In the genomic region with DNA sequence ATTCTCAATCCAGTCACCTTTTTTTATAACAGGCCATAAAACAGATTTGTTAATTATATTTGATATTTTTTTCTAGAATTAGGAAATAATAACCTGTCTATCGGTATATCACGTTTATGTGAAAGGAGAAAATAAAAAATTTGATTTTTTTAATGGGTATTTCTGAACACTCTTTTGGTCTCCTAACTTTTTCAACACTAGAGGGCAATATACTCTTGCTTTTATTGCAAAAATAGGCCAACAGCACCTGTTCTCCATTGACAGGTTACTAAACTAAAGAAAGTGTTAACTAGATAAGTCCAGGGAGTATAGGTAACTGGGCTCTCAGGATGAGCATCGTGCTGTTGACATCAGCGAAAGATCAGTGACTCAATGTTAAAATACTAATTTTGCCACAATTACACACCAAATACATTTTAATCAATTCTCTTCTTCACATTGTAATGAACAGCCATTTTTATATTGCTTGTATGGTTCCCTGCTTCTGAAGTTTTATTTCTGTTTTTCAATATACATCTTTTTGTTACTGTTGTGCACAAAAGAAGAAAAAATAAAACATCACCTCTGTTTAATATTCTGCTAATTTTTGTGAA, we compare ENCODE assay signal across 8 cellular contexts. TPM values are rescaled to one million over a fixed set of nuclear protein-coding genes. Genes with fewer than 3 reads are reported as not detected.
DNase-seq lines count a peak whose midpoint lies in the region; TF ChIP-seq lines count a peak whose summit lies in the region.

No MANE protein-coding gene starts in this region.

- no peak overlapping the region for H3K4ac ChIP-seq in mesenchymal stem cell (ENCODE audit: low read depth in 1 of 2, low read length in 2 of 2)

- POLR2A ChIA-PET in HEK293 (lab: Yijun Ruan, JAX), result no interaction called here

- H3K27me3 Mint-ChIP-seq in activated CD4-positive, alpha-beta T cell treated with anti-CD3 and anti-CD28 coated beads, Interleukin-2, amount 10 ng/mL, durations not matched to agents 24 days and 14 days, result no peaks in the 10 kb centered on the region

- no peak overlapping the region for H3K14ac ChIP-seq in mesenchymal stem cell (ENCODE audit: low read length in 2 of 2)

- no peak overlapping the region for H3K18ac ChIP-seq in mesenchymal stem cell (ENCODE audit: low read depth in 1 of 2, low read length in 2 of 2)

- intact Hi-C loops in ascending aorta (cut with DNase I), result loop anchor here (5.0 kb wide), 1 partner anchor 447 kb away; no protein-coding TSS in a partner anchor
- intact Hi-C loops in activated CD4-positive, alpha-beta T cell treated with anti-CD3 and anti-CD28 coated beads, Interleukin-2, amount 10 ng/mL, durations not matched to agents 24 days and 14 days (cut with micrococcal nuclease), result loop anchor here (5.0 kb wide), 1 partner anchor 762 kb away; no protein-coding TSS in a partner anchor

- no peaks in the 10 kb centered on the region for H3K4me1 Mint-ChIP-seq in activated CD4-positive, alpha-beta T cell treated with anti-CD3 and anti-CD28 coated beads, Interleukin-2, amount 10 ng/mL, durations not matched to agents 24 days and 14 days

- H3K36me3 Mint-ChIP-seq in activated CD4-positive, alpha-beta T cell treated with anti-CD3 and anti-CD28 coated beads, Interleukin-2, amount 10 ng/mL, durations not matched to agents 24 days and 14 days (ENCODE audit: low read depth), result no peaks in the 10 kb centered on the region

- H2BK12ac ChIP-seq in mesenchymal stem cell (ENCODE audit: low read length in 2 of 2), result no peak overlapping the region

- no peaks in the 10 kb centered on the region for H3K79me1 ChIP-seq in mesenchymal stem cell (replicated peaks; ENCODE audit: low read length, poor library complexity, severe bottlenecking)

- no peak overlapping the region for H3K4me2 ChIP-seq in mesenchymal stem cell (ENCODE audit: low read length, poor library complexity, severe bottlenecking)

- H3K27me3 ChIP-seq in ascending aorta (no peaks in the 10 kb centered on the region), mesenchymal stem cell (ENCODE audit: control insufficient read depth in 1 of 2, insufficient read depth in 1 of 2, low read length in 2 of 2) (no peaks in the 10 kb centered on the region)

- H3K9ac ChIP-seq in mesenchymal stem cell (ENCODE audit: low read length), result no peak overlapping the region

- no peak overlapping the region for H4K8ac ChIP-seq in mesenchymal stem cell (ENCODE audit: low read length)

- WGBS in mesenchymal stem cell, result 50% methylated on average over 2 of the region's 4 CpGs

- no peaks in the 10 kb centered on the region for H3K9me3 ChIP-seq in HEK293 (ENCODE audit: control insufficient read depth, insufficient read depth, low read depth, low read length)
- H3K9me3 ChIP-seq in ascending aorta, result no peaks in the 10 kb centered on the region
- H3K9me3 ChIP-seq in mesenchymal stem cell (ENCODE audit: control insufficient read depth, low read length), result no peaks in the 10 kb centered on the region

- no peak overlapping the region for H2BK15ac ChIP-seq in mesenchymal stem cell (ENCODE audit: low read depth, poor library complexity, severe bottlenecking)

- H3K36me3 ChIP-seq in HEK293 (ENCODE audit: control insufficient read depth in 2 of 2, insufficient read depth in 1 of 2, low read length in 2 of 2), result no peaks in the 10 kb centered on the region
- no peaks in the 10 kb centered on the region for H3K36me3 ChIP-seq in ascending aorta
- H3K36me3 ChIP-seq in mesenchymal stem cell (ENCODE audit: control insufficient read depth in 1 of 2, insufficient read depth in 2 of 2, low read depth in 1 of 2, low read length in 2 of 2), result no peaks in the 10 kb centered on the region

- H3K4me3 ChIP-seq in HEK293 (ENCODE audit: low read depth, low read length) (no peak overlapping the region), ascending aorta (no peak overlapping the region), mesenchymal stem cell (ENCODE audit: insufficient read depth in 1 of 2, low read depth in 1 of 2, low read length in 2 of 2) (no peak overlapping the region)

- no peak overlapping the region for H3K4me3 Mint-ChIP-seq in activated CD4-positive, alpha-beta T cell treated with anti-CD3 and anti-CD28 coated beads, Interleukin-2, amount 10 ng/mL, durations not matched to agents 24 days and 14 days

- TF ChIP-seq CTCF in HEK293 (tag by site-specific recombination; IDR thresholded peaks at IDR 0.05) (no peak), ascending aorta (IDR thresholded peaks at IDR 0.05) (peak in 2 of 3 experiments; percentile 18 to 43)

- no peak overlapping the region for H4K91ac ChIP-seq in mesenchymal stem cell (ENCODE audit: low read length)

- H3K27ac Mint-ChIP-seq in activated CD4-positive, alpha-beta T cell treated with anti-CD3 and anti-CD28 coated beads, Interleukin-2, amount 10 ng/mL, durations not matched to agents 24 days and 14 days, result no peak overlapping the region

- H3K4me1 ChIP-seq in HEK293 (ENCODE audit: control insufficient read depth, insufficient read depth, low read length) (no peaks in the 10 kb centered on the region; the same call in 1 of the 2 replicates), ascending aorta (no peaks in the 10 kb centered on the region), mesenchymal stem cell (ENCODE audit: control insufficient read depth, insufficient read depth, low read depth, low read length) (no peaks in the 10 kb centered on the region)

- H2AK5ac ChIP-seq in mesenchymal stem cell (ENCODE audit: low read length, severe bottlenecking), result no peak overlapping the region

- DNase-seq in NCI-H524 (lab: John Stamatoyannopoulos, UW), result peak; percentile 6 to 40
- DNase-seq in NCI-H524 treated with DMSO at 0.1 percent for 48 hours (lab: John Stamatoyannopoulos, UW), result no peak
- peak; percentile 59 for DNase-seq in NCI-H1417 treated with DMSO at 0.1 percent for 48 hours (lab: John Stamatoyannopoulos, UW)
- no peak for DNase-seq in ascending aorta (ENCODE audit: low spot score in 2 of 2)
- DNase-seq in mesenchymal stem cell, result peak; percentile 27
- no peak for DNase-seq in activated CD4-positive, alpha-beta T cell treated with anti-CD3 and anti-CD28 coated beads, Interleukin-2, amount 10 ng/mL, durations not matched to agents 24 days and 14 days
- no peak for DNase-seq in OCI-M2 (lab: John Stamatoyannopoulos, UW; ENCODE audit: unreplicated experiment)

- H3K9me3 Mint-ChIP-seq in activated CD4-positive, alpha-beta T cell treated with anti-CD3 and anti-CD28 coated beads, Interleukin-2, amount 10 ng/mL, durations not matched to agents 24 days and 14 days, result no peaks in the 10 kb centered on the region

- no peak overlapping the region for H2BK120ac ChIP-seq in mesenchymal stem cell (ENCODE audit: low read depth, low read length)

- H2AFZ ChIP-seq in mesenchymal stem cell (ENCODE audit: low read depth, low read length), result no peak overlapping the region

- H3K27ac ChIP-seq in HEK293 (ENCODE audit: extremely low read depth, low read depth, low read length) (no peak overlapping the region), ascending aorta (no peak overlapping the region), mesenchymal stem cell (ENCODE audit: low read length, poor library complexity, severe bottlenecking) (no peak overlapping the region)

- CTCF ChIA-PET in HEK293 (lab: Yijun Ruan, JAX), result interaction anchor here (0.6 to 0.7 kb wide), 3 partner anchors 20 to 789 kb away, joined by 3 to 4 read pairs (median 3); no protein-coding TSS in a partner anchor

- no peak overlapping the region for H3K23ac ChIP-seq in mesenchymal stem cell (ENCODE audit: low read length in 2 of 2)

- H2BK5ac ChIP-seq in mesenchymal stem cell (ENCODE audit: low read depth, low read length, poor library complexity, severe bottlenecking), result no peak overlapping the region

TF ChIP-seq in HEK293, 187 proteins besides CTCF, POLR2A, EP300 and RAD21:
- no peak for TF ChIP-seq ZNF112 (tag by site-specific recombination; IDR thresholded peaks at IDR 0.05)
- 0 out of 2 replicates have a peak, but pooled peaks have one; percentile 17 for TF ChIP-seq SCRT2 (tag by site-specific recombination; IDR thresholded peaks at IDR 0.05)
- TF ChIP-seq ZNF561 (tag by site-specific recombination; IDR thresholded peaks at IDR 0.05; ENCODE audit: borderline replicate concordance), result no peak
- peak; percentile 63 for TF ChIP-seq ZNF654 (tag by site-specific recombination; IDR thresholded peaks at IDR 0.05; ENCODE audit: low read depth)
- TF ChIP-seq, protein P1, sequence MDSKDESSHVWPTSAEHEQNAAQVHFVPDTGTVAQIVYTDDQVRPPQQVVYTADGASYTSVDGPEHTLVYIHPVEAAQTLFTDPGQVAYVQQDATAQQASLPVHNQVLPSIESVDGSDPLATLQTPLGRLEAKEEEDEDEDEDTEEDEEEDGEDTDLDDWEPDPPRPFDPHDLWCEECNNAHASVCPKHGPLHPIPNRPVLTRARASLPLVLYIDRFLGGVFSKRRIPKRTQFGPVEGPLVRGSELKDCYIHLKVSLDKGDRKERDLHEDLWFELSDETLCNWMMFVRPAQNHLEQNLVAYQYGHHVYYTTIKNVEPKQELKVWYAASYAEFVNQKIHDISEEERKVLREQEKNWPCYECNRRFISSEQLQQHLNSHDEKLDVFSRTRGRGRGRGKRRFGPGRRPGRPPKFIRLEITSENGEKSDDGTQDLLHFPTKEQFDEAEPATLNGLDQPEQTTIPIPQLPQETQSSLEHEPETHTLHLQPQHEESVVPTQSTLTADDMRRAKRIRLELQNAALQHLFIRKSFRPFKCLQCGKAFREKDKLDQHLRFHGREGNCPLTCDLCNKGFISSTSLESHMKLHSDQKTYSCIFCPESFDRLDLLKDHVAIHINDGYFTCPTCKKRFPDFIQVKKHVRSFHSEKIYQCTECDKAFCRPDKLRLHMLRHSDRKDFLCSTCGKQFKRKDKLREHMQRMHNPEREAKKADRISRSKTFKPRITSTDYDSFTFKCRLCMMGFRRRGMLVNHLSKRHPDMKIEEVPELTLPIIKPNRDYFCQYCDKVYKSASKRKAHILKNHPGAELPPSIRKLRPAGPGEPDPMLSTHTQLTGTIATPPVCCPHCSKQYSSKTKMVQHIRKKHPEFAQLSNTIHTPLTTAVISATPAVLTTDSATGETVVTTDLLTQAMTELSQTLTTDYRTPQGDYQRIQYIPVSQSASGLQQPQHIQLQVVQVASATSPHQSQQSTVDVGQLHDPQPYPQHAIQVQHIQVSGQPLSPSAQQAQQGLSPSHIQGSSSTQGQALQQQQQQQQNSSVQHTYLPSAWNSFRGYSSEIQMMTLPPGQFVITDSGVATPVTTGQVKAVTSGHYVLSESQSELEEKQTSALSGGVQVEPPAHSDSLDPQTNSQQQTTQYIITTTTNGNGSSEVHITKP (tag by site-specific recombination; IDR thresholded peaks at IDR 0.05), result no peak

RNA-seq across cellular contexts. Expression of gene NDST4, which starts 22.8 kb away (rescaled TPM):
- not detected for total RNA-seq in ascending aorta
- polyA plus RNA-seq in mesenchymal stem cell (2013, experiment 1 of 2), result not detected
- not detected for polyA plus RNA-seq in mesenchymal stem cell (2013, experiment 2 of 2)
- total RNA-seq in activated CD4-positive, alpha-beta T cell treated with anti-CD3 and anti-CD28 coated beads, Interleukin-2, amount 10 ng/mL, durations not matched to agents 24 days and 14 days, result not detected in 2 replicates

Comparison
In these comparisons a context has a peak if more than half of its experiments do, and no peak if none do; other contexts are left out.
1. DNase-seq: peak in NCI-H524 (2 of 2), NCI-H1417 treated with DMSO at 0.1 percent for 48 hours (single experiment) and mesenchymal stem cell (single experiment); none in NCI-H524 treated with DMSO at 0.1 percent for 48 hours (single experiment), ascending aorta (0 of 2), activated CD4-positive, alpha-beta T cell treated with anti-CD3 and anti-CD28 coated beads, Interleukin-2, amount 10 ng/mL, durations not matched to agents 24 days and 14 days (single experiment) and OCI-M2 (single experiment).